Comparison of ENCODE assay signal across 10 cellular contexts in genomic region chr5:75235711-75236110, GRCh38. TPM values are rescaled to one million over a fixed set of nuclear protein-coding genes. Genes with fewer than 3 reads are reported as not detected.
DNase-seq lines count a peak whose midpoint lies in the region; ATAC-seq and TF ChIP-seq lines count a peak whose summit lies in the region.
"Had no signal": no experiment of that assay in that cellular context is flagged by ENCODE, and none has a peak within 500 bp of the region (broad histone marks: within the 10 kb centered on the region; RNA-seq: fewer than 3 reads in every experiment).

No MANE protein-coding gene starts in this region.

- no peaks in the 10 kb centered on the region for H3K9me3 ChIP-seq in CD8-positive, alpha-beta memory T cell (ENCODE audit: low read length)
- H3K9me3 ChIP-seq in HEK293 (ENCODE audit: control insufficient read depth, insufficient read depth, low read depth, low read length) (no peaks in the 10 kb centered on the region), left lung (no peaks in the 10 kb centered on the region)
- H3K9me3 ChIP-seq: body of pancreas, HAP-1 had no signal

- CTCF ChIA-PET in CD8-positive, alpha-beta memory T cell (lab: Charles Lee), result interaction anchor here (0.6 to 4.1 kb wide), 19 partner anchors 9 to 1287 kb away, joined by 3 to 37 read pairs (median 4); partner anchors contain the start of genes FAM169A, GCNT4, GFM2 and HMGCR
- CTCF ChIA-PET in HEK293 (lab: Yijun Ruan, JAX), result interaction anchor here (0.6 to 2.3 kb wide), 17 partner anchors 9 to 768 kb away, joined by 3 to 17 read pairs (median 4); partner anchors contain the start of gene HMGCR

- peaks cover 0 to 1% (median 0%) of the 10 kb centered on the region in 3 donors for H3K36me3 Mint-ChIP-seq in CD8-positive, alpha-beta memory T cell
- H3K36me3 Mint-ChIP-seq in activated T-helper 17 cell treated with anti-CD3 and anti-CD28 coated beads, Interleukin-2, amount 50 U/mL, for 72 hours (ENCODE audit: low read depth), result no peaks in the 10 kb centered on the region
- H3K36me3 Mint-ChIP-seq in nephron progenitor cell (ENCODE audit: low read depth), result no peaks in the 10 kb centered on the region

- H3K4me1 Mint-ChIP-seq in CD8-positive, alpha-beta memory T cell, result peaks cover 10 to 27% (median 23%) of the 10 kb centered on the region in 3 donors
- no peaks in the 10 kb centered on the region for H3K4me1 Mint-ChIP-seq in activated T-helper 17 cell treated with anti-CD3 and anti-CD28 coated beads, Interleukin-2, amount 50 U/mL, for 72 hours
- peaks cover 17% of the 10 kb centered on the region for H3K4me1 Mint-ChIP-seq in nephron progenitor cell

- H3K4me1 ChIP-seq in CD8-positive, alpha-beta memory T cell (ENCODE audit: insufficient read depth, low read length), result peaks cover 13% of the 10 kb centered on the region
- H3K4me1 ChIP-seq in HEK293 (ENCODE audit: control insufficient read depth, insufficient read depth, low read length) (peaks cover 4% of the 10 kb centered on the region), left lung (no peaks in the 10 kb centered on the region)

- no peak overlapping the region for H3K27ac ChIP-seq in CD8-positive, alpha-beta memory T cell (ENCODE audit: low read depth, low read length)
- H3K27ac ChIP-seq in HEK293 (ENCODE audit: extremely low read depth, low read depth, low read length), result no peak overlapping the region
- H3K27ac ChIP-seq in left lung, result no peak overlapping the region

- no peaks in the 10 kb centered on the region for H3K27me3 ChIP-seq in CD8-positive, alpha-beta memory T cell (ENCODE audit: insufficient read depth, low read length, poor library complexity, severe bottlenecking)
- H3K27me3 ChIP-seq in left lung, result no peaks in the 10 kb centered on the region
- H3K27me3 ChIP-seq: body of pancreas had no signal

- ATAC-seq in activated T-helper 17 cell treated with anti-CD3 and anti-CD28 coated beads, Interleukin-2, amount 50 U/mL, for 72 hours (replicated peaks), result no peak
- no peak for ATAC-seq in left lung

- H3K9me3 Mint-ChIP-seq in CD8-positive, alpha-beta memory T cell, result no peaks in the 10 kb centered on the region
- H3K9me3 Mint-ChIP-seq in activated T-helper 17 cell treated with anti-CD3 and anti-CD28 coated beads, Interleukin-2, amount 50 U/mL, for 72 hours, result no peaks in the 10 kb centered on the region
- H3K9me3 Mint-ChIP-seq in nephron progenitor cell, result no peaks in the 10 kb centered on the region

- H3K4me3 Mint-ChIP-seq in CD8-positive, alpha-beta memory T cell, result peak overlapping the region in 6 of 7 donors; percentile 45 to 95 (median 90)
- peak overlapping the region; percentile 75 for H3K4me3 Mint-ChIP-seq in activated T-helper 17 cell treated with anti-CD3 and anti-CD28 coated beads, Interleukin-2, amount 50 U/mL, for 72 hours
- H3K4me3 Mint-ChIP-seq in nephron progenitor cell, result peak overlapping the region; percentile 90

- POLR2A ChIA-PET in CD8-positive, alpha-beta memory T cell (lab: Charles Lee), result interaction anchor here (1.6 to 3.0 kb wide), 3 partner anchors 101 to 185 kb away, joined by 7 to 17 read pairs (median 10); partner anchors contain the start of genes GCNT4 and HMGCR
- POLR2A ChIA-PET in HEK293 (lab: Yijun Ruan, JAX), result interaction anchor here (0.5 to 2.4 kb wide), 3 partner anchors 101 to 697 kb away, joined by 4 to 34 read pairs (median 4); partner anchors contain the start of gene HMGCR

- no peaks in the 10 kb centered on the region for H3K36me3 ChIP-seq in CD8-positive, alpha-beta memory T cell (ENCODE audit: insufficient read depth, low read length)
- no peaks in the 10 kb centered on the region for H3K36me3 ChIP-seq in HEK293 (ENCODE audit: control insufficient read depth in 2 of 2, insufficient read depth in 1 of 2, low read length in 2 of 2)
- no peaks in the 10 kb centered on the region for H3K36me3 ChIP-seq in left lung
- H3K36me3 ChIP-seq: HAP-1 had no signal

- H3K27ac Mint-ChIP-seq in CD8-positive, alpha-beta memory T cell, result peak overlapping the region; percentile 76 to 99 (median 97)
- H3K27ac Mint-ChIP-seq in activated T-helper 17 cell treated with anti-CD3 and anti-CD28 coated beads, Interleukin-2, amount 50 U/mL, for 72 hours, result peak overlapping the region; percentile 84
- peak overlapping the region; percentile 19 for H3K27ac Mint-ChIP-seq in nephron progenitor cell

- H3K27me3 Mint-ChIP-seq in CD8-positive, alpha-beta memory T cell, result peaks cover 0 to 7% of the 10 kb centered on the region in 2 donors
- H3K27me3 Mint-ChIP-seq in activated T-helper 17 cell treated with anti-CD3 and anti-CD28 coated beads, Interleukin-2, amount 50 U/mL, for 72 hours, result no peaks in the 10 kb centered on the region
- H3K27me3 Mint-ChIP-seq in nephron progenitor cell (ENCODE audit: low read depth, poor library complexity), result no peaks in the 10 kb centered on the region

- intact Hi-C loops in left lung (cut with DNase I), result no loop called here

- H3K4me3 ChIP-seq in CD8-positive, alpha-beta memory T cell (ENCODE audit: low read length), result no peak overlapping the region
- H3K4me3 ChIP-seq in HEK293 (ENCODE audit: low read depth, low read length) (no peak overlapping the region), left lung (no peak overlapping the region)

- DNase-seq in CD8-positive, alpha-beta memory T cell, result peak in 1 of 5 donors; percentile 12
- DNase-seq in nephron progenitor cell (no peak), left lung (no peak), T-helper 9 cell (no peak), DMS114 treated with DMSO at 0.1 percent for 48 hours (lab: John Stamatoyannopoulos, UW; ENCODE audit: unreplicated experiment) (no peak)
- DNase-seq: NCI-H1048 had no signal

- TF ChIP-seq CTCF in HEK293 (tag by site-specific recombination; IDR thresholded peaks at IDR 0.05) (no peak), nephron progenitor cell (IDR thresholded peaks at IDR 0.05) (no peak), left lung (IDR thresholded peaks at IDR 0.05) (no peak)

TF ChIP-seq in HEK293, 187 proteins besides CTCF, POLR2A, EP300 and RAD21:
- 0 out of 2 replicates have a peak, but pooled peaks have one; percentile 54 for TF ChIP-seq PRDM1 (tag by site-specific recombination; IDR thresholded peaks at IDR 0.05)
- no peak for TF ChIP-seq SP7 (tag by site-specific recombination; IDR thresholded peaks at IDR 0.05)

RNA-seq across cellular contexts. Expression of gene ANKRD31, which starts 1.0 kb away (rescaled TPM):
- total RNA-seq in CD8-positive, alpha-beta memory T cell, result under 1 TPM; 0.64 to 0.66 TPM
- 0.33 TPM for polyA plus RNA-seq in CD8-positive, alpha-beta memory T cell
- under 1 TPM; 0.32 to 0.48 TPM for total RNA-seq in activated T-helper 17 cell treated with anti-CD3 and anti-CD28 coated beads, Interleukin-2, amount 50 U/mL, for 72 hours
- total RNA-seq in left lung, result under 1 TPM; 0.09 to 0.16 TPM

Comparison
In these comparisons a context has a peak if more than half of its experiments do, and no peak if none do; other contexts are left out.
1. H3K27ac Mint-ChIP-seq: peak in every context shown above with its lines; median percentile 97 in CD8-positive, alpha-beta memory T cell; 84 in activated T-helper 17 cell treated with anti-CD3 and anti-CD28 coated beads, Interleukin-2, amount 50 U/mL, for 72 hours; 19 in nephron progenitor cell.